Comparison of ENCODE assay signal across 20 cellular contexts in the genomic region with DNA sequence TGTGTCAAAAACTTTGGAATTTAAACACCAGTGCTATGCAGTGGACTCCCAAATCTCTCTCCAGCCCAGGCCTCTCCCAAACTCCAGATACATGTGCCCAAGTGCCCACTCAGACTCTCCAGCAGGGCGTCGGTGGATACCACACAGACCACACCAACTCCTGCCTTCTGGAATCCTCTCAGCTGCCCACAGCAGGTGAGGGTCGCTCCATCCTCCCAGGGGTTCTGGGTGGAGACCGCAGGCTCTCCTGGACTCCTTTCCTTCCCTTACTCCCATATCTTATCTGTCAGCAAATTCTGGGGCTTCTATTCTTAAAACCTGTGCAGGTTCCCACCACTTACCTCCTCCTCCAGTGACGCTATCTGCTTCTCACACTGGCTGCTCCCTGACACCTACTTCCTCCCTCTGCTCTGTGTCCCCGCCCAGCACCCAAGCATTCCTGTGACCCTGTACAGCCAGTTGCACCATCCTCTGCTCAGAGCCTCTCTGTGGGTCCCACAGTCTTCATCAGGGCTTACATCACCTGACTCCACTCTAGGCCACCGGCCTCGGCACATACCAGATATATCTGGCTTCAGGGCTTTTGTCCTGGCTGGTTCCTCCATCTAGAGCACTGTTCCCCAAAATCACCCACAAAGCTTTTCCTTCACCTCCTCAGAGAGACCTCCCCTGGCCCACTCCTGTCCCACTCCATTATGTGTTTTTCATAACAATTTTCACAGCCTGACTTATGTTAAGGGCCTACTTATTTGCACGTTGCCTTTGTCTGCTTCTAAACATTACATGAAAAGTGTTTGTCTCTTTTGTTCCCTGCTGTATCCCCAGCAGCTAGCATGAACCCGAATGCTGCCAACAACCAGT. TPM values are rescaled to one million over a fixed set of nuclear protein-coding genes. Genes with fewer than 3 reads are reported as not detected.
DNase-seq lines count a peak whose midpoint lies in the region; ATAC-seq and TF ChIP-seq lines count a peak whose summit lies in the region.
"Had no signal": no experiment of that assay in that cellular context is flagged by ENCODE, and none has a peak within 500 bp of the region (broad histone marks: within the 10 kb centered on the region; RNA-seq: fewer than 3 reads in every experiment).

No MANE protein-coding gene starts in this region.

- H3K9me3 Mint-ChIP-seq in activated CD4-positive, alpha-beta T cell treated with anti-CD3 and anti-CD28 coated beads, Interleukin-2, amount 10 ng/mL, durations not matched to agents 7 days and 5 days = no peaks in the 10 kb centered on the region
- no peaks in the 10 kb centered on the region for H3K9me3 Mint-ChIP-seq in CD8-positive, alpha-beta memory T cell
- no peaks in the 10 kb centered on the region for H3K9me3 Mint-ChIP-seq in activated naive CD4-positive, alpha-beta T cell treated with anti-CD3 and anti-CD28 coated beads, Interleukin-2, amount 50 U/mL, for 72 hours
- no peaks in the 10 kb centered on the region for H3K9me3 Mint-ChIP-seq in naive thymus-derived CD8-positive, alpha-beta T cell
- H3K9me3 Mint-ChIP-seq in CD14-positive monocyte = peaks cover 0 to 5% (median 2%) of the 10 kb centered on the region in 7 donors
- H3K9me3 Mint-ChIP-seq: endodermal cell, HFFc6 had no signal

- peaks cover 44% of the 10 kb centered on the region for H3K4me1 Mint-ChIP-seq in activated CD4-positive, alpha-beta T cell treated with anti-CD3 and anti-CD28 coated beads, Interleukin-2, amount 10 ng/mL, durations not matched to agents 7 days and 5 days
- H3K4me1 Mint-ChIP-seq in CD8-positive, alpha-beta memory T cell = peaks cover 33 to 47% (median 36%) of the 10 kb centered on the region in 3 donors
- H3K4me1 Mint-ChIP-seq in naive thymus-derived CD8-positive, alpha-beta T cell = peaks cover 23 to 46% (median 37%) of the 10 kb centered on the region in 4 donors
- H3K4me1 Mint-ChIP-seq in CD14-positive monocyte = peaks cover 25% of the 10 kb centered on the region

- peaks cover 14% of the 10 kb centered on the region for H3K36me3 ChIP-seq in CD8-positive, alpha-beta memory T cell (ENCODE audit: insufficient read depth, low read length)

- intact Hi-C loops in CD14-positive monocyte (cut with micrococcal nuclease) = loop anchor here in 1 of 2 donors (5.0 kb wide), 1 partner anchor 163 kb away; no protein-coding TSS in a partner anchor

- H3K27ac ChIP-seq in CD8-positive, alpha-beta memory T cell (ENCODE audit: low read depth, low read length) = no peak overlapping the region
- H3K27ac ChIP-seq: parathyroid adenoma, RWPE1 had no signal

- POLR2A ChIA-PET in activated CD4-positive, alpha-beta T cell treated with anti-CD3 and anti-CD28 coated beads, Interleukin-2, amount 10 ng/mL, durations not matched to agents 7 days and 5 days (lab: Charles Lee) = interaction anchor here (0.5 kb wide), 1 partner anchor 170 kb away, joined by 3 read pairs; no protein-coding TSS in a partner anchor
- POLR2A ChIA-PET in CD8-positive, alpha-beta memory T cell (lab: Charles Lee) = no interaction called here
- POLR2A ChIA-PET in naive thymus-derived CD8-positive, alpha-beta T cell (lab: Charles Lee) = interaction anchor here (2.3 to 5.4 kb wide), 3 partner anchors 31 to 1153 kb away, joined by 9 to 69 read pairs (median 60); a partner anchor contains a TSS

- H3K36me3 Mint-ChIP-seq in activated CD4-positive, alpha-beta T cell treated with anti-CD3 and anti-CD28 coated beads, Interleukin-2, amount 10 ng/mL, durations not matched to agents 7 days and 5 days (ENCODE audit: low read depth) = peaks cover 31% of the 10 kb centered on the region
- H3K36me3 Mint-ChIP-seq in CD8-positive, alpha-beta memory T cell = peaks cover 0 to 66% (median 22%) of the 10 kb centered on the region in 3 donors
- peaks cover 16 to 22% of the 10 kb centered on the region in 2 donors for H3K36me3 Mint-ChIP-seq in activated naive CD4-positive, alpha-beta T cell treated with anti-CD3 and anti-CD28 coated beads, Interleukin-2, amount 50 U/mL, for 72 hours
- peaks cover 0 to 47% (median 9%) of the 10 kb centered on the region in 3 donors for H3K36me3 Mint-ChIP-seq in naive thymus-derived CD8-positive, alpha-beta T cell
- H3K36me3 Mint-ChIP-seq in CD14-positive monocyte = peaks cover 38 to 39% of the 10 kb centered on the region in 2 donors

- H3K4me3 Mint-ChIP-seq in activated CD4-positive, alpha-beta T cell treated with anti-CD3 and anti-CD28 coated beads, Interleukin-2, amount 10 ng/mL, durations not matched to agents 7 days and 5 days = peak overlapping the region; percentile 22
- H3K4me3 Mint-ChIP-seq in CD8-positive, alpha-beta memory T cell = peak overlapping the region in 6 of 7 donors; percentile 15 to 54 (median 34)
- peak overlapping the region in 7 of 10 donors; percentile 17 to 73 (median 27) for H3K4me3 Mint-ChIP-seq in naive thymus-derived CD8-positive, alpha-beta T cell
- H3K4me3 Mint-ChIP-seq in CD14-positive monocyte = no peak overlapping the region

- CTCF ChIA-PET in activated CD4-positive, alpha-beta T cell treated with anti-CD3 and anti-CD28 coated beads, Interleukin-2, amount 10 ng/mL, durations not matched to agents 7 days and 5 days (lab: Charles Lee) = interaction anchor here (3.9 to 4.5 kb wide), 2 partner anchors 13 to 33 kb away, joined by 20 to 32 read pairs; no protein-coding TSS in a partner anchor
- CTCF ChIA-PET in CD8-positive, alpha-beta memory T cell (lab: Charles Lee) = interaction anchor here (1.3 to 4.6 kb wide), 3 partner anchors 8 to 159 kb away, joined by 3 to 37 read pairs (median 21); a partner anchor contains a TSS

- ATAC-seq in activated naive CD4-positive, alpha-beta T cell treated with anti-CD3 and anti-CD28 coated beads, Interleukin-2, amount 50 U/mL, for 72 hours = no peak
- ATAC-seq in naive thymus-derived CD8-positive, alpha-beta T cell = no peak
- no peak for ATAC-seq in HG03342 (IDR thresholded peaks at IDR 0.05; ENCODE audit: unreplicated experiment)

- no peak overlapping the region for H3K4me3 ChIP-seq in CD8-positive, alpha-beta memory T cell (ENCODE audit: low read length)

- H3K27ac Mint-ChIP-seq in activated CD4-positive, alpha-beta T cell treated with anti-CD3 and anti-CD28 coated beads, Interleukin-2, amount 10 ng/mL, durations not matched to agents 7 days and 5 days = peak overlapping the region; percentile 62
- H3K27ac Mint-ChIP-seq in CD8-positive, alpha-beta memory T cell = peak overlapping the region in 5 of 8 donors; percentile 10 to 94 (median 77)
- peak overlapping the region; percentile 78 to 94 for H3K27ac Mint-ChIP-seq in activated naive CD4-positive, alpha-beta T cell treated with anti-CD3 and anti-CD28 coated beads, Interleukin-2, amount 50 U/mL, for 72 hours
- peak overlapping the region in 7 of 10 donors; percentile 35 to 67 (median 54) for H3K27ac Mint-ChIP-seq in naive thymus-derived CD8-positive, alpha-beta T cell
- peak overlapping the region in 2 of 7 donors; percentile 27 to 76 for H3K27ac Mint-ChIP-seq in CD14-positive monocyte
- H3K27ac Mint-ChIP-seq: endodermal cell, HFFc6 had no signal

- DNase-seq in activated CD4-positive, alpha-beta T cell treated with anti-CD3 and anti-CD28 coated beads, Interleukin-2, amount 10 ng/mL, durations not matched to agents 7 days and 5 days = no peak
- no peak for DNase-seq in activated CD4-positive, alpha-beta T cell treated with anti-CD3 and anti-CD28 coated beads, Interleukin-2, amount 50 U/mL, for 48 hours
- no peak for DNase-seq in CD8-positive, alpha-beta memory T cell
- peak in 1 of 2 donors; percentile 48 for DNase-seq in activated naive CD4-positive, alpha-beta T cell treated with anti-CD3 and anti-CD28 coated beads, Interleukin-2, amount 50 U/mL, for 72 hours (ENCODE audit: low spot score in 2 of 2)
- no peak for DNase-seq in naive thymus-derived CD8-positive, alpha-beta T cell
- DNase-seq in CD14-positive monocyte (ENCODE audit: low spot score) = no peak
- no peak for DNase-seq in dermis blood vessel endothelial cell
- DNase-seq: activated CD4-positive, CD25-positive, alpha-beta regulatory T cell; amniotic stem cell; endodermal cell; HFFc6; kidney glomerular epithelial cell; NCI-H1930; NCI-H446; NK-92 treated with Interleukin-12 subunit alpha and Interleukin-12 subunit beta, amount 100 ng/mL, for 24 hours; stimulated activated CD4-positive, alpha-beta T cell treated with anti-CD3 and anti-CD28 coated beads, Interleukin-2, amount 100 ng/mL, for 24 hours; SW 1271 had no signal

- no peak for TF ChIP-seq CTCF in CD14-positive monocyte (IDR thresholded peaks at IDR 0.05)

- no peaks in the 10 kb centered on the region for H3K9me3 ChIP-seq in CD8-positive, alpha-beta memory T cell (ENCODE audit: low read length)

- H3K4me1 ChIP-seq in CD8-positive, alpha-beta memory T cell (ENCODE audit: insufficient read depth, low read length) = peaks cover 25% of the 10 kb centered on the region

- H3K27me3 Mint-ChIP-seq in activated CD4-positive, alpha-beta T cell treated with anti-CD3 and anti-CD28 coated beads, Interleukin-2, amount 10 ng/mL, durations not matched to agents 7 days and 5 days = no peaks in the 10 kb centered on the region
- H3K27me3 Mint-ChIP-seq in CD8-positive, alpha-beta memory T cell = no peaks in the 10 kb centered on the region
- no peaks in the 10 kb centered on the region for H3K27me3 Mint-ChIP-seq in naive thymus-derived CD8-positive, alpha-beta T cell
- H3K27me3 Mint-ChIP-seq in CD14-positive monocyte (ENCODE audit: low read depth in 3 of 3) = peaks cover 1 to 6% (median 3%) of the 10 kb centered on the region in 3 donors

- no peaks in the 10 kb centered on the region for H3K27me3 ChIP-seq in CD8-positive, alpha-beta memory T cell (ENCODE audit: insufficient read depth, low read length, poor library complexity, severe bottlenecking)

RNA-seq across cellular contexts. Expression of a gene that starts 2.6 kb away (rescaled TPM):
- total RNA-seq in activated CD4-positive, alpha-beta T cell treated with anti-CD3 and anti-CD28 coated beads, Interleukin-2, amount 10 ng/mL, durations not matched to agents 7 days and 5 days = 10 to 100 TPM; 71.1 to 75.2 TPM
- 100 to 1,000 TPM; 227 to 239 TPM for total RNA-seq in CD8-positive, alpha-beta memory T cell
- 86.8 TPM for polyA plus RNA-seq in CD8-positive, alpha-beta memory T cell
- total RNA-seq in activated naive CD4-positive, alpha-beta T cell treated with anti-CD3 and anti-CD28 coated beads, Interleukin-2, amount 50 U/mL, for 72 hours = 100 to 1,000 TPM in 1 of 2 donors, 10 to 100 TPM in 1; 91.0 to 106 TPM
- total RNA-seq in naive thymus-derived CD8-positive, alpha-beta T cell = 10 to 100 TPM; 94.0 to 99.6 TPM
- 10 to 100 TPM; 58.4 to 96.7 (median 84.9) TPM for polyA plus RNA-seq in naive thymus-derived CD8-positive, alpha-beta T cell
- polyA plus RNA-seq in CD14-positive monocyte = 10 to 100 TPM; 57.6 to 58.5 TPM
- 92.1 and 98.0 TPM in 2 replicates for total RNA-seq in dermis blood vessel endothelial cell

RNA-seq across cellular contexts. Expression of a gene that starts 15.7 kb away (rescaled TPM):
- total RNA-seq in activated CD4-positive, alpha-beta T cell treated with anti-CD3 and anti-CD28 coated beads, Interleukin-2, amount 10 ng/mL, durations not matched to agents 7 days and 5 days = 10 to 100 TPM; 88.2 to 89.2 TPM
- 10 to 100 TPM; 55.1 to 60.0 TPM for total RNA-seq in CD8-positive, alpha-beta memory T cell
- polyA plus RNA-seq in CD8-positive, alpha-beta memory T cell = 77.7 TPM
- 10 to 100 TPM; 28.3 to 62.1 TPM for total RNA-seq in activated naive CD4-positive, alpha-beta T cell treated with anti-CD3 and anti-CD28 coated beads, Interleukin-2, amount 50 U/mL, for 72 hours
- 10 to 100 TPM; 40.5 to 42.8 TPM for total RNA-seq in naive thymus-derived CD8-positive, alpha-beta T cell
- 10 to 100 TPM; 33.7 to 47.5 (median 33.9) TPM for polyA plus RNA-seq in naive thymus-derived CD8-positive, alpha-beta T cell
- polyA plus RNA-seq in CD14-positive monocyte = 100 to 1,000 TPM in 1 of 2 donors, 10 to 100 TPM in 1; 72.2 to 102 TPM
- total RNA-seq in dermis blood vessel endothelial cell = 36.9 and 56.6 TPM in 2 replicates

Comparison
In these comparisons a context has a peak if more than half of its experiments do, and no peak if none do; other contexts are left out.
1. H3K4me3 Mint-ChIP-seq: peak in activated CD4-positive, alpha-beta T cell treated with anti-CD3 and anti-CD28 coated beads, Interleukin-2, amount 10 ng/mL, durations not matched to agents 7 days and 5 days (single experiment), CD8-positive, alpha-beta memory T cell (6 of 7) and naive thymus-derived CD8-positive, alpha-beta T cell (7 of 10); none in CD14-positive monocyte (0 of 2).